1 cellular context compared by ENCODE assay signal in genomic region chr1:10529772-10530171, GRCh38.
TF ChIP-seq lines count a peak whose summit lies in the region.

No MANE protein-coding gene starts in this region.

TF ChIP-seq in IMR-90, 13 proteins besides CTCF, POLR2A, EP300 and RAD21 (continued from another document):
- TF ChIP-seq USF2 (IDR thresholded peaks at IDR 0.05; ENCODE audit: low read depth, low read length) (no peak), MAFK (IDR thresholded peaks at IDR 0.05; ENCODE audit: low read depth, low read length) (no peak), NFE2L2 (IDR thresholded peaks at IDR 0.05; ENCODE audit: low read depth, low read length) (no peak), BHLHE40 (IDR thresholded peaks at IDR 0.05; ENCODE audit: low read depth, low read length) (no peak), SMC3 (IDR thresholded peaks at IDR 0.05; ENCODE audit: low read depth, low read length) (no peak), MAZ (IDR thresholded peaks at IDR 0.05; ENCODE audit: borderline replicate concordance, low read depth, low read length) (no peak)
